8 cellular contexts compared by ENCODE assay signal in the genomic region with DNA sequence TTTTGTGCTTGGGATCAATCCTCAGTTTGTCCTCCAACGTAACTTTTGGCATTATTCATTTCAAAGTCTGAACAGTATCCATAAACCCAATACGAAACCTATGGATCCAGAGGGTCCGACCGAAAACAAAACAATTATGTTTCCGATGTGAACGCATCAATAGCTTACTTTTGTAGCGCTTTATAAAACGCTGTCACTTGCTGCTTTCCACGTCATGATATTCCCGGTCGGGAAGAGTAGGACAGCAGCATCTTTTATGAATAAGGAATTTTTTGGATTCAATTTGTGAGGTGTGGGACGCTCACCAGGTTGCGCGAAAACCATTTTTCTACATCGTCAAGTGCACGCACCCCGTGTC.
A peak's percentile ranks its signal among the peaks of the same experiment; 100 is the strongest.
DNase-seq lines count a peak whose midpoint lies in the region; ATAC-seq and TF ChIP-seq lines count a peak whose summit lies in the region.

No MANE protein-coding gene starts in this region.

- H3K36me3 Mint-ChIP-seq in stimulated activated effector memory CD8-positive, alpha-beta T cell treated with anti-CD3 and anti-CD28 coated beads, Interleukin-12 subunit alpha, Interleukin-12 subunit beta, amount 100 ng/mL, for 72 hours: no peaks in the 10 kb centered on the region

- no peaks in the 10 kb centered on the region for H3K27me3 ChIP-seq in hepatocyte

- H3K79me2 ChIP-seq in hepatocyte: no peaks in the 10 kb centered on the region

- H3K4me3 ChIP-seq in WI38 (ENCODE audit: low read depth, low read length) (peak overlapping the region; percentile 91), hepatocyte (peak overlapping the region; percentile 36)

- peak overlapping the region; percentile 86 for H3K4me2 ChIP-seq in hepatocyte

- no peaks in the 10 kb centered on the region for H3K9me2 ChIP-seq in hepatocyte (replicated peaks; ENCODE audit: insufficient read depth)

- peak overlapping the region; percentile 54 for H3K27ac ChIP-seq in hepatocyte

- H3K27ac Mint-ChIP-seq in stimulated activated effector memory CD8-positive, alpha-beta T cell treated with anti-CD3 and anti-CD28 coated beads, Interleukin-12 subunit alpha, Interleukin-12 subunit beta, amount 100 ng/mL, for 72 hours: peak overlapping the region; percentile 98

- no peak for ATAC-seq in stimulated activated effector memory CD8-positive, alpha-beta T cell treated with anti-CD3 and anti-CD28 coated beads, Interleukin-12 subunit alpha, Interleukin-12 subunit beta, amount 100 ng/mL, for 72 hours
- ATAC-seq in HG03460 (IDR thresholded peaks at IDR 0.05; ENCODE audit: unreplicated experiment) (no peak), GM21360 (IDR thresholded peaks at IDR 0.05; ENCODE audit: unreplicated experiment) (no peak)

- TF ChIP-seq CTCF in WI38 (IDR thresholded peaks at IDR 0.05; ENCODE audit: low read depth, low read length) (no peak), hepatocyte (IDR thresholded peaks at IDR 0.05; ENCODE audit: poor library complexity) (no peak)

- 4% methylated on average over 17 of the region's 17 CpGs for WGBS in hepatocyte (ENCODE audit: low lambda C conversion rate, missing lambda C conversion rate)

- peak overlapping the region; percentile 52 for H2AFZ ChIP-seq in hepatocyte

- no peaks in the 10 kb centered on the region for H3K4me1 ChIP-seq in hepatocyte (ENCODE audit: insufficient read depth)

- H3K9me3 ChIP-seq in hepatocyte (ENCODE audit: low read depth): no peaks in the 10 kb centered on the region

- H4K20me1 ChIP-seq in hepatocyte (ENCODE audit: insufficient read depth, poor library complexity, severe bottlenecking): no peaks in the 10 kb centered on the region

- H3K4me3 Mint-ChIP-seq in stimulated activated effector memory CD8-positive, alpha-beta T cell treated with anti-CD3 and anti-CD28 coated beads, Interleukin-12 subunit alpha, Interleukin-12 subunit beta, amount 100 ng/mL, for 72 hours: peak overlapping the region; percentile 93

- DNase-seq in HPDE6-E6E7 (ENCODE audit: extremely low spot score) (peak; percentile 1), hepatocyte (ENCODE audit: low spot score) (no peak), NOMO-1 treated with dmso at 0.1 percent for 144 hours (lab: John Stamatoyannopoulos, UW; ENCODE audit: unreplicated experiment) (no peak), putamen (ENCODE audit: low spot score) (no peak)
- DNase-seq in stimulated activated effector memory CD8-positive, alpha-beta T cell treated with anti-CD3 and anti-CD28 coated beads, Interleukin-12 subunit alpha, Interleukin-12 subunit beta, amount 100 ng/mL, for 72 hours (ENCODE audit: low spot score in 2 of 2): no peak

- no peaks in the 10 kb centered on the region for H3K36me3 ChIP-seq in hepatocyte (replicated peaks; ENCODE audit: insufficient read depth, low read depth)

- H3K4me1 Mint-ChIP-seq in stimulated activated effector memory CD8-positive, alpha-beta T cell treated with anti-CD3 and anti-CD28 coated beads, Interleukin-12 subunit alpha, Interleukin-12 subunit beta, amount 100 ng/mL, for 72 hours: no peaks in the 10 kb centered on the region

- H3K9me3 Mint-ChIP-seq in stimulated activated effector memory CD8-positive, alpha-beta T cell treated with anti-CD3 and anti-CD28 coated beads, Interleukin-12 subunit alpha, Interleukin-12 subunit beta, amount 100 ng/mL, for 72 hours: no peaks in the 10 kb centered on the region
